12 cellular contexts compared by ENCODE assay signal in the genomic region with DNA sequence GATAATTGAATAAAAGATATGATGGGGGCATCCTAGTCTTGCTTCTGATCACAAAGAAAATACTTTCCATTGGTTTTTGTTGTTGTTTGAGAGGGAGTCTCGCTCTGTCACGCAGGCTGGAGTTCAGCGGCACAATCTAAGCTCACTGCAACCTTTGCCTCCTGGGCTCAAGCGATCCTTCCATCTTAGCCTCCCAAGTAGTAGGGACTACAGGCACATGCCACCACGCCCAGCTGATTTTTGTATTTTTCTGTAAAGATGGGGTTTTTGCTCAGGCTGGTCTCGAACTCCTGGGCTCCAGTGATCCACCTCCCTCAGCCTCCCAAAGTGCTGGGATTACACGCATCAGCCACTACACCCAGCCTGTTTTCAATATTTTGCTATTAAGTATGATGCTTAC. TPM values are rescaled to one million over a fixed set of nuclear protein-coding genes. Genes with fewer than 3 reads are reported as not detected.
DNase-seq lines count a peak whose midpoint lies in the region; ATAC-seq and TF ChIP-seq lines count a peak whose summit lies in the region.
"Had no signal": no experiment of that assay in that cellular context is flagged by ENCODE, and none has a peak within 500 bp of the region (broad histone marks: within the 10 kb centered on the region; RNA-seq: fewer than 3 reads in every experiment).

No MANE protein-coding gene starts in this region.

- no peaks in the 10 kb centered on the region for H3K9me3 ChIP-seq in CD8-positive, alpha-beta memory T cell (ENCODE audit: low read length)

- peak overlapping the region; percentile 92 to 100 (median 98) for H3K27ac Mint-ChIP-seq in CD8-positive, alpha-beta memory T cell
- peak overlapping the region; percentile 23 to 95 (median 94) for H3K27ac Mint-ChIP-seq in IgD-negative memory B cell
- H3K27ac Mint-ChIP-seq in naive thymus-derived CD8-positive, alpha-beta T cell: peak overlapping the region; percentile 89 to 100 (median 96)
- H3K27ac Mint-ChIP-seq: neural progenitor cell had no signal

- TF ChIP-seq CTCF in GM20000 (IDR thresholded peaks at IDR 0.05; ENCODE audit: extremely low read depth, missing control alignments): no peak

- H3K4me1 ChIP-seq in CD8-positive, alpha-beta memory T cell (ENCODE audit: insufficient read depth, low read length): peaks cover 66% of the 10 kb centered on the region

- peaks cover 0 to 4% (median 0%) of the 10 kb centered on the region in 5 donors for H3K9me3 Mint-ChIP-seq in CD8-positive, alpha-beta memory T cell
- peaks cover 0 to 2% (median 0%) of the 10 kb centered on the region in 3 donors for H3K9me3 Mint-ChIP-seq in IgD-negative memory B cell
- peaks cover 0 to 1% (median 0%) of the 10 kb centered on the region in 9 donors for H3K9me3 Mint-ChIP-seq in naive thymus-derived CD8-positive, alpha-beta T cell
- H3K9me3 Mint-ChIP-seq: neural progenitor cell had no signal

- ATAC-seq in naive thymus-derived CD8-positive, alpha-beta T cell: peak; percentile 15 to 31
- no peak for ATAC-seq in GM18861 (IDR thresholded peaks at IDR 0.05; ENCODE audit: unreplicated experiment)
- ATAC-seq: right cardiac atrium had no signal

- peak overlapping the region; percentile 21 for H3K27ac ChIP-seq in CD8-positive, alpha-beta memory T cell (ENCODE audit: low read depth, low read length)
- H3K27ac ChIP-seq: neural progenitor cell had no signal

- POLR2A ChIA-PET in CD8-positive, alpha-beta memory T cell (lab: Charles Lee): interaction anchor here (1.1 to 2.0 kb wide), 3 partner anchors 12 to 18 kb away, joined by 3 to 13 read pairs (median 12); partner anchors contain the start of gene PSMC4
- POLR2A ChIA-PET in naive thymus-derived CD8-positive, alpha-beta T cell (lab: Charles Lee): interaction anchor here (0.5 to 3.1 kb wide), 10 partner anchors 8 to 1922 kb away, joined by 3 to 79 read pairs (median 7); partner anchors contain the start of genes DYRK1B and PSMC4

- no peak for DNase-seq in CD8-positive, alpha-beta memory T cell
- DNase-seq in activated CD8-positive, alpha-beta memory T cell treated with anti-CD3 and anti-CD28 coated beads, Interleukin-2, amount 50 U/mL, for 48 hours: peak; percentile 50
- no peak for DNase-seq in naive thymus-derived CD8-positive, alpha-beta T cell
- DNase-seq in GM20000 (ENCODE audit: low spot score) (no peak), G401 (ENCODE audit: low spot score) (no peak)
- DNase-seq in stimulated activated CD4-positive, alpha-beta T cell treated with anti-CD3 and anti-CD28 coated beads, Interleukin-4, amount 100 ng/mL, for 1 hour: no peak
- DNase-seq: foreskin fibroblast, NCI-H1436, right cardiac atrium had no signal

- in situ Hi-C loops in G401 (cut with HindIII; ENCODE audit: low sequenced_read_pairs): no loop called here

- H3K4me1 Mint-ChIP-seq in CD8-positive, alpha-beta memory T cell: peaks cover 57 to 77% (median 73%) of the 10 kb centered on the region in 3 donors
- H3K4me1 Mint-ChIP-seq in IgD-negative memory B cell: peaks cover 28 to 36% (median 28%) of the 10 kb centered on the region in 3 donors
- H3K4me1 Mint-ChIP-seq in naive thymus-derived CD8-positive, alpha-beta T cell: peaks cover 32 to 91% (median 76%) of the 10 kb centered on the region in 4 donors
- H3K4me1 Mint-ChIP-seq: neural progenitor cell had no signal

- CTCF ChIA-PET in CD8-positive, alpha-beta memory T cell (lab: Charles Lee): interaction anchor here (1.2 to 3.7 kb wide), 4 partner anchors 12 to 107 kb away, joined by 3 to 55 read pairs (median 6); partner anchors contain the start of gene PSMC4

- H3K36me3 Mint-ChIP-seq in CD8-positive, alpha-beta memory T cell: peaks cover 0 to 11% (median 3%) of the 10 kb centered on the region in 3 donors
- H3K36me3 Mint-ChIP-seq in IgD-negative memory B cell: no peaks in the 10 kb centered on the region
- peaks cover 7 to 11% (median 7%) of the 10 kb centered on the region in 3 donors for H3K36me3 Mint-ChIP-seq in naive thymus-derived CD8-positive, alpha-beta T cell
- H3K36me3 Mint-ChIP-seq: neural progenitor cell had no signal

- H3K4me3 Mint-ChIP-seq in CD8-positive, alpha-beta memory T cell: peak overlapping the region in 6 of 7 donors; percentile 10 to 83 (median 48)
- peak overlapping the region in 3 of 4 donors; percentile 36 to 90 (median 78) for H3K4me3 Mint-ChIP-seq in IgD-negative memory B cell
- peak overlapping the region; percentile 64 to 99 (median 96) for H3K4me3 Mint-ChIP-seq in naive thymus-derived CD8-positive, alpha-beta T cell
- H3K4me3 Mint-ChIP-seq: neural progenitor cell had no signal

- H3K36me3 ChIP-seq in CD8-positive, alpha-beta memory T cell (ENCODE audit: insufficient read depth, low read length): no peaks in the 10 kb centered on the region
- H3K36me3 ChIP-seq: neural progenitor cell had no signal

- no peak overlapping the region for H3K4me3 ChIP-seq in CD8-positive, alpha-beta memory T cell (ENCODE audit: low read length)
- H3K4me3 ChIP-seq: neural progenitor cell had no signal

- H3K27me3 Mint-ChIP-seq in CD8-positive, alpha-beta memory T cell: peaks cover 0 to 2% of the 10 kb centered on the region in 2 donors
- H3K27me3 Mint-ChIP-seq in IgD-negative memory B cell: no peaks in the 10 kb centered on the region
- no peaks in the 10 kb centered on the region for H3K27me3 Mint-ChIP-seq in naive thymus-derived CD8-positive, alpha-beta T cell

- no peaks in the 10 kb centered on the region for H3K27me3 ChIP-seq in CD8-positive, alpha-beta memory T cell (ENCODE audit: insufficient read depth, low read length, poor library complexity, severe bottlenecking)
- H3K27me3 ChIP-seq: neural progenitor cell had no signal

RNA-seq across cellular contexts. Expression of gene PSMC4, which starts 17.1 kb away (rescaled TPM):
- total RNA-seq in CD8-positive, alpha-beta memory T cell: 100 to 1,000 TPM; 170 to 179 TPM
- 114 TPM for polyA plus RNA-seq in CD8-positive, alpha-beta memory T cell
- polyA plus RNA-seq in IgD-negative memory B cell: 98.9 TPM
- 10 to 100 TPM; 38.7 to 44.3 TPM for total RNA-seq in naive thymus-derived CD8-positive, alpha-beta T cell
- 10 to 100 TPM; 71.3 to 80.4 (median 72.8) TPM for polyA plus RNA-seq in naive thymus-derived CD8-positive, alpha-beta T cell
- 273 and 325 TPM in 2 replicates for total RNA-seq in G401 (2014; rRNA removed; shearing (Covaris generic))

RNA-seq across cellular contexts. Expression of gene FCGBP, which starts 19.5 kb away (rescaled TPM):
- 1 to 10 TPM; 7.0 to 7.9 TPM for total RNA-seq in CD8-positive, alpha-beta memory T cell
- 2.7 TPM for polyA plus RNA-seq in CD8-positive, alpha-beta memory T cell
- polyA plus RNA-seq in IgD-negative memory B cell: 0.25 TPM
- 100 to 1,000 TPM; 223 to 230 TPM for total RNA-seq in naive thymus-derived CD8-positive, alpha-beta T cell
- 10 to 100 TPM in 1 of 3 donors, 1 to 10 TPM in 2; 2.7 to 11.6 (median 3.1) TPM for polyA plus RNA-seq in naive thymus-derived CD8-positive, alpha-beta T cell
- 0.55 and 0.61 TPM in 2 replicates for total RNA-seq in G401 (2014; rRNA removed; shearing (Covaris generic))

RNA-seq across cellular contexts. Expression of gene ZNF546, which starts 42.9 kb away (rescaled TPM):
- total RNA-seq in CD8-positive, alpha-beta memory T cell: 1 to 10 TPM; 4.8 to 5.0 TPM
- polyA plus RNA-seq in CD8-positive, alpha-beta memory T cell: 6.6 TPM
- polyA plus RNA-seq in IgD-negative memory B cell: 3.6 TPM
- 10 to 100 TPM; 17.6 to 22.0 TPM for total RNA-seq in naive thymus-derived CD8-positive, alpha-beta T cell
- polyA plus RNA-seq in naive thymus-derived CD8-positive, alpha-beta T cell: 1 to 10 TPM; 4.0 to 6.4 (median 6.2) TPM
- 3.0 and 3.4 TPM in 2 replicates for total RNA-seq in G401 (2014; rRNA removed; shearing (Covaris generic))

Comparison
In these comparisons a context has a peak if more than half of its experiments do, and no peak if none do; other contexts are left out.
1. RNA of gene FCGBP, which starts 19.5 kb away (total RNA-seq): 223 to 230 TPM in naive thymus-derived CD8-positive, alpha-beta T cell; 7.0 to 7.9 TPM in CD8-positive, alpha-beta memory T cell and 0.55 to 0.61 TPM in G401; every median in the first group is over 10 times any median in the second.
2. Peak in every context shown above with its lines, with median percentiles within 50 percentile points of each other: H3K27ac Mint-ChIP-seq and H3K4me3 Mint-ChIP-seq.